Comparison of ENCODE assay signal across 8 cellular contexts in the genomic region with DNA sequence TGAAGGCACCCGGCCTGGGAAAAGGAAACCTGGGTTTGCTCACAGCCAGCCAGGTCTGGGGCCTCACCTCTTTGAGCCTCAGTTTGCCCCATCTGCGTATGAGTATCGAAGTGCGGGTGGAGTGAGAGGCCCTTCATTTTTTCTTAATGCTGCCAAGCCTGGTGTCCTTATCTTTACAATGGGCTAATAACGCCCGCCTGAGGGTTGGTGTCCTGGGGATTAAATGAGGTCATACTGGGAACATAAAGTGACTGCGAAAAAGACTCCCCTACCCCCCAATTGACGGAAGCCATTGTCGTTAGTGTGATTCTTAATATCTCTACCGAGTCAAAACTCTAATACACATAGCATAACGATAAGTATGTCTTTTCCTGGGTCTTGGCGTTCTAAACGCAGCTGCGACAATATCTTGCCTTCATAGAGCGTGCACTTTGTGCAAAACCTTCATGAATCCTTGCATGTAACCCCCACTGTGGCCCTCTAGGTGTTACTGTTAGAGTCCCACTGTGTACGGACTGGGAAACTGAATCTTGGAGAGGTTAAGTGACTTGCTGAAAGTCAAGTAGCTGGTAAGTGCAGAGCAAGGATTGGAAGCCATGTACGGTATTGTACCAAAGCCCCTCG. TPM values are rescaled to one million over a fixed set of nuclear protein-coding genes. Genes with fewer than 3 reads are reported as not detected.
DNase-seq lines count a peak whose midpoint lies in the region; ATAC-seq and TF ChIP-seq lines count a peak whose summit lies in the region.

No MANE protein-coding gene starts in this region.

- no peak overlapping the region for H3K27ac Mint-ChIP-seq in CD14-positive monocyte
- H3K27ac Mint-ChIP-seq in osteocyte (ENCODE audit: unreplicated experiment): peak overlapping the region; percentile 28

- TF ChIP-seq CTCF in CD14-positive monocyte (IDR thresholded peaks at IDR 0.05) (no peak), WERI-Rb-1 (IDR thresholded peaks at IDR 0.05; ENCODE audit: low read depth, low read length) (no peak), fibroblast of villous mesenchyme (IDR thresholded peaks at IDR 0.05; ENCODE audit: insufficient read depth, low read depth, low read length) (no peak), osteocyte (IDR thresholded peaks at IDR 0.05) (no peak)

- H3K4me1 Mint-ChIP-seq in CD14-positive monocyte: peaks cover 15% of the 10 kb centered on the region
- peaks cover 28% of the 10 kb centered on the region for H3K4me1 Mint-ChIP-seq in osteocyte (ENCODE audit: unreplicated experiment)

- H3K27ac ChIP-seq in WERI-Rb-1: no peak overlapping the region

- H3K9me3 Mint-ChIP-seq in CD14-positive monocyte (peaks cover 0 to 6% (median 3%) of the 10 kb centered on the region in 7 donors), osteocyte (ENCODE audit: unreplicated experiment) (peaks cover 8% of the 10 kb centered on the region)

- no peaks in the 10 kb centered on the region for H3K9me3 ChIP-seq in WERI-Rb-1 (ENCODE audit: severe bottlenecking)

- no peak for ATAC-seq in HG03097 (IDR thresholded peaks at IDR 0.05; ENCODE audit: low FRiP score, unreplicated experiment)

- no peaks in the 10 kb centered on the region for H3K36me3 Mint-ChIP-seq in CD14-positive monocyte
- no peaks in the 10 kb centered on the region for H3K36me3 Mint-ChIP-seq in osteocyte (ENCODE audit: unreplicated experiment)

- H3K27me3 Mint-ChIP-seq in CD14-positive monocyte (ENCODE audit: low read depth in 3 of 3): peaks cover 20 to 33% (median 23%) of the 10 kb centered on the region in 3 donors
- H3K27me3 Mint-ChIP-seq in osteocyte (ENCODE audit: unreplicated experiment): no peaks in the 10 kb centered on the region

- no peaks in the 10 kb centered on the region for H3K36me3 ChIP-seq in WERI-Rb-1

- H3K4me3 ChIP-seq in WERI-Rb-1 (ENCODE audit: low read depth, low read length) (peak overlapping the region; percentile 38), fibroblast of villous mesenchyme (ENCODE audit: low read depth, low read length) (peak overlapping the region; percentile 59)

- peaks cover 38% of the 10 kb centered on the region for H3K27me3 ChIP-seq in WERI-Rb-1 (ENCODE audit: insufficient read depth, low read depth, severe bottlenecking)

- intact Hi-C loops in CD14-positive monocyte (cut with micrococcal nuclease): no loop called here

- H3K4me3 Mint-ChIP-seq in CD14-positive monocyte (peak overlapping the region; percentile 67 to 75), osteocyte (ENCODE audit: unreplicated experiment) (peak overlapping the region; percentile 63)

- no peak for DNase-seq in CD14-positive monocyte (ENCODE audit: low spot score)
- DNase-seq in WERI-Rb-1: no peak
- no peak for DNase-seq in fibroblast of villous mesenchyme (ENCODE audit: low read depth)
- DNase-seq in osteocyte (ENCODE audit: extremely low spot score, unreplicated experiment): no peak
- no peak for DNase-seq in cerebellum (ENCODE audit: low spot score)
- no peak for DNase-seq in amygdala (lab: John Stamatoyannopoulos, UW)
- DNase-seq in AG08396 (ENCODE audit: low spot score): no peak

RNA-seq across cellular contexts. Expression of gene GRB10, which starts 11.4 kb away (rescaled TPM):
- 1 to 10 TPM; 1.3 to 1.5 TPM for polyA plus RNA-seq in CD14-positive monocyte
- 23.3 and 39.3 TPM in 2 replicates for total RNA-seq in fibroblast of villous mesenchyme
- total RNA-seq in osteocyte: 47.4 and 51.3 TPM in 2 replicates
- total RNA-seq in cerebellum: 60.4 TPM
